Comparison of ENCODE assay signal across 14 cellular contexts in the genomic region with DNA sequence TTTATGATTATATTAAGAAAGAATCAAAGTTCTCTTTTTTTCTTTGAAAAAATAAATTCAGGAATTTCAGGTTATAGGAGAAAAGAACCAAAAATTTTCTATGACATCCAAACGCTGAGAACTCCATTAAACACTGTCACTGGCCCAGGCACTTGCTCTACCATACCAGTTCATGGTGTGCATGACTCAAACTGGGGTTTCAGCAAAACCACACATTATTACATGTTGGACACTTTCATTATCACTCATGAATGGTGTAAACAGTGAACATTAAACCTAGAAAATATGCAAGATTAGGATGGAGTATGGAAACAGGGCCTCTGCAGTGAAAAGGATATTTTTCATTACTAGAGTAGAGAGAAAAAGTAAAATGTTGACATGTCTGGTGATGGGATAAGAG.
DNase-seq lines count a peak whose midpoint lies in the region; ATAC-seq and TF ChIP-seq lines count a peak whose summit lies in the region.
"Had no signal": no experiment of that assay in that cellular context is flagged by ENCODE, and none has a peak within 500 bp of the region (broad histone marks: within the 10 kb centered on the region; RNA-seq: fewer than 3 reads in every experiment).

No MANE protein-coding gene starts in this region.

- no peaks in the 10 kb centered on the region for H3K4me1 ChIP-seq in heart right ventricle
- H3K4me1 ChIP-seq: uterus had no signal

- 62 to 83% methylated on average over 1 of the region's 1 CpG for WGBS in heart right ventricle, 2 donors

- H3K4me3 ChIP-seq in heart right ventricle: no peak overlapping the region
- H3K4me3 ChIP-seq: uterus had no signal

- DNase-seq in GM13977 (ENCODE audit: low spot score) (peak; percentile 7), caudate nucleus (lab: John Stamatoyannopoulos, UW) (no peak), OCI-M2 (lab: John Stamatoyannopoulos, UW; ENCODE audit: unreplicated experiment) (no peak), heart right ventricle (no peak)
- no peak for DNase-seq in activated CD4-positive, alpha-beta T cell treated with anti-CD3 and anti-CD28 coated beads for 4 hours
- DNase-seq: activated naive CD4-positive, alpha-beta T cell; islet precursor cell; Kasumi-1; naive thymus-derived CD4-positive, alpha-beta T cell; SIG-M5; uterus had no signal

- TF ChIP-seq CTCF in GM13977 (IDR thresholded peaks at IDR 0.05; ENCODE audit: extremely low read depth, insufficient read depth, missing control alignments): no peak
- no peak for TF ChIP-seq CTCF in heart right ventricle (IDR thresholded peaks at IDR 0.05)

- H3K27me3 ChIP-seq in heart right ventricle: no peaks in the 10 kb centered on the region
- H3K27me3 ChIP-seq: uterus had no signal

- H3K36me3 ChIP-seq in heart right ventricle: no peaks in the 10 kb centered on the region
- H3K36me3 ChIP-seq: uterus had no signal

- in situ Hi-C loops in GM13977 (cut with MboI; ENCODE audit: low pct_unique_long_range_greater_than_20kb, low sequenced_read_pairs, unreplicated experiment): no loop called here

- ATAC-seq in GM19452 (IDR thresholded peaks at IDR 0.05; ENCODE audit: unreplicated experiment) (peak; percentile 100), HG02840 (IDR thresholded peaks at IDR 0.05; ENCODE audit: low FRiP score, unreplicated experiment) (peak; percentile 100), HG03457 (IDR thresholded peaks at IDR 0.05; ENCODE audit: unreplicated experiment) (peak; percentile 100), heart right ventricle (no peak)
- ATAC-seq: naive thymus-derived CD4-positive, alpha-beta T cell had no signal

- intact Hi-C loops in heart right ventricle (cut with DNase I): no loop called here

- peaks cover 0 to 14% (median 0%) of the 10 kb centered on the region in 11 donors for H3K9me3 ChIP-seq in heart right ventricle
- H3K9me3 ChIP-seq: uterus had no signal

- no peak overlapping the region for H3K27ac ChIP-seq in caudate nucleus (ENCODE audit: low read depth, low read length)
- no peak overlapping the region for H3K27ac ChIP-seq in heart right ventricle
- H3K27ac ChIP-seq: uterus had no signal

Comparison
In these comparisons a context has a peak if more than half of its experiments do, and no peak if none do; other contexts are left out.
1. ATAC-seq: peak in GM19452 (single experiment), HG02840 (single experiment) and HG03457 (single experiment); none in heart right ventricle (0 of 8).